In the genomic region with DNA sequence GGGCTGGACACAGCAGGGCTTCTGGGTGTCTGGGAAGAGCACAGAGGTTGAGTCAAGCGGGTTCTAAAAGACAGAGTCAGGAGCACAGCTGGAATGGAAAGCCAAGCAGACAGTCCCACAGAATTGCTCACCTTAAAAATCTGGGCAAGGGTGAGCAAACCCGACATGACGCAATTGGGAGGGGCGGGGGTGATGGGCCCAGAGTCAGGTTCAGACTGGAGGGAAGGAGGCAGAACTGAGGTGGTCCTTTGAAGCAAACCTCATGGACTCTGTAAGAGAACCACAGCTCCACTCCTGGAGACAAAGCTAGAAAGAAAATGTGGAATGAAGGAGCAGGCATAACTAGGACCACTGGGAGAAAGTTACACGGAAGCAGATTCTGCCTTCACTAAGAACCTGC, we compare ENCODE assay signal across 22 cellular contexts. TPM values are rescaled to one million over a fixed set of nuclear protein-coding genes. Genes with fewer than 3 reads are reported as not detected.
DNase-seq lines count a peak whose midpoint lies in the region; ATAC-seq and TF ChIP-seq lines count a peak whose summit lies in the region.
"Had no signal": no experiment of that assay in that cellular context is flagged by ENCODE, and none has a peak within 500 bp of the region (broad histone marks: within the 10 kb centered on the region; RNA-seq: fewer than 3 reads in every experiment).

No MANE protein-coding gene starts in this region.

- no peak for TF ChIP-seq CTCF in glutamatergic neuron (IDR thresholded peaks at IDR 0.05; ENCODE audit: partially characterized antibody, unreplicated experiment)

- H3K36me3 Mint-ChIP-seq in activated naive CD8-positive, alpha-beta T cell treated with anti-CD3 and anti-CD28 coated beads for 36 hours, result no peaks in the 10 kb centered on the region
- no peaks in the 10 kb centered on the region for H3K36me3 Mint-ChIP-seq in activated naive CD8-positive, alpha-beta T cell treated with anti-CD3 and anti-CD28 coated beads, Interleukin-2, amount 50 U/mL, for 24 hours (ENCODE audit: low read depth)
- peaks cover 13% of the 10 kb centered on the region for H3K36me3 Mint-ChIP-seq in glutamatergic neuron (ENCODE audit: unreplicated experiment)
- H3K36me3 Mint-ChIP-seq: CD14-positive monocyte; CD4-positive, alpha-beta memory T cell; CD4-positive, CD25-positive, alpha-beta regulatory T cell; CD8-positive, alpha-beta memory T cell had no signal

- H3K4me3 Mint-ChIP-seq in activated naive CD8-positive, alpha-beta T cell treated with anti-CD3 and anti-CD28 coated beads for 36 hours, result peak overlapping the region; percentile 18
- no peak overlapping the region for H3K4me3 Mint-ChIP-seq in activated naive CD8-positive, alpha-beta T cell treated with anti-CD3 and anti-CD28 coated beads, Interleukin-2, amount 50 U/mL, for 24 hours
- H3K4me3 Mint-ChIP-seq in glutamatergic neuron (ENCODE audit: unreplicated experiment), result peak overlapping the region; percentile 19
- H3K4me3 Mint-ChIP-seq: CD14-positive monocyte; CD4-positive, alpha-beta memory T cell; CD4-positive, CD25-positive, alpha-beta regulatory T cell; CD8-positive, alpha-beta memory T cell had no signal

- H3K27me3 Mint-ChIP-seq in activated naive CD8-positive, alpha-beta T cell treated with anti-CD3 and anti-CD28 coated beads for 36 hours, result peaks cover 3% of the 10 kb centered on the region
- no peaks in the 10 kb centered on the region for H3K27me3 Mint-ChIP-seq in activated naive CD8-positive, alpha-beta T cell treated with anti-CD3 and anti-CD28 coated beads, Interleukin-2, amount 50 U/mL, for 24 hours
- H3K27me3 Mint-ChIP-seq in glutamatergic neuron (ENCODE audit: unreplicated experiment), result peaks cover 5% of the 10 kb centered on the region
- H3K27me3 Mint-ChIP-seq: CD4-positive, CD25-positive, alpha-beta regulatory T cell; CD8-positive, alpha-beta memory T cell had no signal

- no peak overlapping the region for H3K27ac Mint-ChIP-seq in activated naive CD8-positive, alpha-beta T cell treated with anti-CD3 and anti-CD28 coated beads for 36 hours
- no peak overlapping the region for H3K27ac Mint-ChIP-seq in activated naive CD8-positive, alpha-beta T cell treated with anti-CD3 and anti-CD28 coated beads, Interleukin-2, amount 50 U/mL, for 24 hours
- peak overlapping the region; percentile 14 for H3K27ac Mint-ChIP-seq in glutamatergic neuron (ENCODE audit: unreplicated experiment)
- H3K27ac Mint-ChIP-seq: CD4-positive, alpha-beta memory T cell; CD4-positive, CD25-positive, alpha-beta regulatory T cell; CD8-positive, alpha-beta memory T cell had no signal

- no peaks in the 10 kb centered on the region for H3K4me1 Mint-ChIP-seq in activated naive CD8-positive, alpha-beta T cell treated with anti-CD3 and anti-CD28 coated beads for 36 hours
- H3K4me1 Mint-ChIP-seq in activated naive CD8-positive, alpha-beta T cell treated with anti-CD3 and anti-CD28 coated beads, Interleukin-2, amount 50 U/mL, for 24 hours, result no peaks in the 10 kb centered on the region
- peaks cover 61% of the 10 kb centered on the region for H3K4me1 Mint-ChIP-seq in glutamatergic neuron (ENCODE audit: low read depth, unreplicated experiment)
- H3K4me1 Mint-ChIP-seq: CD14-positive monocyte; CD4-positive, alpha-beta memory T cell; CD4-positive, CD25-positive, alpha-beta regulatory T cell; CD8-positive, alpha-beta memory T cell had no signal

- DNase-seq in activated naive CD8-positive, alpha-beta T cell treated with anti-CD3 and anti-CD28 coated beads for 36 hours, result no peak
- no peak for DNase-seq in activated naive CD8-positive, alpha-beta T cell treated with anti-CD3 and anti-CD28 coated beads, Interleukin-2, amount 50 U/mL, for 24 hours
- DNase-seq in glutamatergic neuron, result no peak
- no peak for DNase-seq in activated CD4-positive, CD25-positive, alpha-beta regulatory T cell (lab: John Stamatoyannopoulos, UW)
- DNase-seq in A172 (ENCODE audit: low spot score), result no peak
- DNase-seq: ACHN; BE2C; C1 segment of cervical spinal cord; CD4-positive, alpha-beta memory T cell; CD4-positive, CD25-positive, alpha-beta regulatory T cell; CD8-positive, alpha-beta memory T cell; COR-L47; DMS 273 treated with DMSO at 0.1 percent for 48 hours; DMS153; DMS53; DMS79; DND-41; EL; GDM1 had no signal

- no peaks in the 10 kb centered on the region for H3K9me3 Mint-ChIP-seq in activated naive CD8-positive, alpha-beta T cell treated with anti-CD3 and anti-CD28 coated beads for 36 hours
- H3K9me3 Mint-ChIP-seq in activated naive CD8-positive, alpha-beta T cell treated with anti-CD3 and anti-CD28 coated beads, Interleukin-2, amount 50 U/mL, for 24 hours, result no peaks in the 10 kb centered on the region
- H3K9me3 Mint-ChIP-seq in glutamatergic neuron (ENCODE audit: unreplicated experiment), result peaks cover 6% of the 10 kb centered on the region
- H3K9me3 Mint-ChIP-seq: CD4-positive, alpha-beta memory T cell; CD8-positive, alpha-beta memory T cell had no signal

- no peak for ATAC-seq in activated naive CD8-positive, alpha-beta T cell treated with anti-CD3 and anti-CD28 coated beads, Interleukin-2, amount 50 U/mL, for 24 hours
- ATAC-seq: GM12878 had no signal

RNA-seq across cellular contexts. Expression of gene FAM78B, which starts 49.0 kb away (rescaled TPM):
- total RNA-seq in activated naive CD8-positive, alpha-beta T cell treated with anti-CD3 and anti-CD28 coated beads for 36 hours, result under 1 TPM; 0.62 to 0.74 TPM
- 66.0 TPM for total RNA-seq in glutamatergic neuron (ENCODE audit: unreplicated experiment)
- total RNA-seq in A172 (2014; rRNA removed; shearing (Covaris generic)), result 0.77 and 1.6 TPM in 2 replicates
- total RNA-seq: G401 had no signal

Comparison
In these comparisons a context has a peak if more than half of its experiments do, and no peak if none do; other contexts are left out.
1. RNA of gene FAM78B, which starts 49.0 kb away (total RNA-seq): 66.0 TPM in glutamatergic neuron (single experiment); 0.77 to 1.6 TPM in A172 and 0.62 to 0.74 TPM in activated naive CD8-positive, alpha-beta T cell treated with anti-CD3 and anti-CD28 coated beads for 36 hours; every median in the first group is over 10 times any median in the second.